ENCODE assay signal across 2 cellular contexts in the genomic region with DNA sequence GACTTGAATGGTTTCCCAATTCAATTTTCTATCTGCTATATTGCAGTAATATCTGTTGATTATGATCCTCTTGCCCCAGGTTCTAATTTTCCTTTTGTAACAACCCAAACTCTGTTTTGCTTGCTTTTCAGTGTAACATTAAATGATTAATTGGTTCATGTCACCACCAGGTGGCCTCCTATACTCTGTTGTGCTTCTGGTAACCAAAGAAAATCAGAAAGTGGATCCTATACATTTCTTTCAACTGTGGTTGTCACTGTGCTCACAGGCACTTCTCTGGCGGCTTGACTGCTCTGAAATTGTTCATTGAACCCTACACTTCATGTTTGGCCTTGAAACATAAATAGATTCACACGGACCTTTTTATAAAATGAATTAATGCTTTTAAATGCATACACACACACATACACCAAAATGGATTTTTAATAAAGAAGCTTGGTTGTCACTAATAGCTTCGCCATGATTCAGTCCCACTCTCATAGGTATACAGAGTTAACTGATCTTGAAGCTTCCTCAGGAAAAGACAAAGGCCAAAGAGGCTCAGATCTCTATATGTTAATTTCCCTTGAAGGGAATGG.
TF ChIP-seq lines count a peak whose summit lies in the region.

No MANE protein-coding gene starts in this region.

TF ChIP-seq in IMR-90, 13 proteins besides CTCF, POLR2A, EP300 and RAD21:
- TF ChIP-seq SMC3 (IDR thresholded peaks at IDR 0.05; ENCODE audit: low read depth, low read length) (peak; percentile 34; the same call in 1 of the 2 replicates), FOS (IDR thresholded peaks at IDR 0.05; ENCODE audit: low read depth, low read length) (no peak), MAFK (IDR thresholded peaks at IDR 0.05; ENCODE audit: low read depth, low read length) (no peak)
- TF ChIP-seq, protein P1, sequence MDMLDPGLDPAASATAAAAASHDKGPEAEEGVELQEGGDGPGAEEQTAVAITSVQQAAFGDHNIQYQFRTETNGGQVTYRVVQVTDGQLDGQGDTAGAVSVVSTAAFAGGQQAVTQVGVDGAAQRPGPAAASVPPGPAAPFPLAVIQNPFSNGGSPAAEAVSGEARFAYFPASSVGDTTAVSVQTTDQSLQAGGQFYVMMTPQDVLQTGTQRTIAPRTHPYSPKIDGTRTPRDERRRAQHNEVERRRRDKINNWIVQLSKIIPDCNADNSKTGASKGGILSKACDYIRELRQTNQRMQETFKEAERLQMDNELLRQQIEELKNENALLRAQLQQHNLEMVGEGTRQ (IDR thresholded peaks at IDR 0.05; ENCODE audit: low read depth, low read length) = no peak

TF ChIP-seq in endothelial cell of umbilical vein, 7 proteins besides CTCF, POLR2A, EP300 and RAD21:
- TF ChIP-seq, protein P2, sequence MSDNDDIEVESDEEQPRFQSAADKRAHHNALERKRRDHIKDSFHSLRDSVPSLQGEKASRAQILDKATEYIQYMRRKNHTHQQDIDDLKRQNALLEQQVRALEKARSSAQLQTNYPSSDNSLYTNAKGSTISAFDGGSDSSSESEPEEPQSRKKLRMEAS (IDR thresholded peaks at IDR 0.05; ENCODE audit: insufficient read depth, insufficient read length) = no peak
- TF ChIP-seq MYC (IDR thresholded peaks at IDR 0.05; ENCODE audit: low read depth, low read length) (no peak), JUN (IDR thresholded peaks at IDR 0.05; ENCODE audit: borderline replicate concordance, insufficient read depth, insufficient read length, low read depth) (no peak), FOS (IDR thresholded peaks at IDR 0.05; ENCODE audit: borderline replicate concordance, insufficient read depth, low read length) (no peak), EZH2 (IDR thresholded peaks at IDR 0.05; ENCODE audit: borderline replicate concordance, low read depth, low read length, severe bottlenecking) (no peak), POLR2AphosphoS5 (IDR thresholded peaks at IDR 0.05; ENCODE audit: insufficient read depth, low read depth, low read length) (no peak), GATA2 (IDR thresholded peaks at IDR 0.05; ENCODE audit: insufficient read depth, insufficient read length, low read depth, low read length) (no peak)
